Comparison of ENCODE assay signal across 8 cellular contexts in the genomic region with DNA sequence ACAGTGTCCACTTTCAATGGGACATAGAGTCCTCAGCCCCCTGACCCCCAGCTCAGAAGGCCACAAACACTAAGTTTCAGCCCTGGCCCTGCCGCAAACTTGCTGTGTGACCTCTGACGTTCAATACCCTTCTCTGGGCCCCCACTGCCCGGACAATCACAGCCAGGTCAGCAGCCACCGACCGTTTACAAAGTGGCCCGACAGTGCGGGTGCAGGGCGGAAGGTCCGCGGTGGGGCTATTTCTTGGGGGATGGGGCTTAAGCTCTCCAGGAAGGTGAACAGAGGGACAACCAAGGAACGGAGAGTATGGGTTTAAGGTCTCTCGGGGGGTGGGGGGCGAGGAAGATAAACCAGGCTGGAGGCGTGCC. TPM values are rescaled to one million over a fixed set of nuclear protein-coding genes. Genes with fewer than 3 reads are reported as not detected.
DNase-seq lines count a peak whose midpoint lies in the region; ATAC-seq and TF ChIP-seq lines count a peak whose summit lies in the region.

No MANE protein-coding gene starts in this region.

- in situ Hi-C loops in GM13976 (cut with MboI; ENCODE audit: low sequenced_read_pairs, unreplicated experiment) = no loop called here

- peaks cover 0 to 43% (median 21%) of the 10 kb centered on the region in 4 donors for H3K36me3 ChIP-seq in sigmoid colon

- peaks cover 0 to 42% (median 33%) of the 10 kb centered on the region in 4 donors for H3K4me1 ChIP-seq in sigmoid colon

- ATAC-seq in T-helper 17 cell (no peak), HG03045 (IDR thresholded peaks at IDR 0.05; ENCODE audit: unreplicated experiment) (no peak)

- H3K9me3 ChIP-seq in T-helper 17 cell (ENCODE audit: control insufficient read depth, low read length, poor library complexity, severe bottlenecking) (no peaks in the 10 kb centered on the region), sigmoid colon (no peaks in the 10 kb centered on the region)

- TF ChIP-seq CTCF in GM12875 (IDR thresholded peaks at IDR 0.05; ENCODE audit: borderline replicate concordance, insufficient read depth, low read depth, low read length) (no peak), fibroblast of villous mesenchyme (IDR thresholded peaks at IDR 0.05; ENCODE audit: insufficient read depth, low read depth, low read length) (no peak), sigmoid colon (IDR thresholded peaks at IDR 0.05) (no peak), GM13976 (IDR thresholded peaks at IDR 0.05; ENCODE audit: borderline replicate concordance, control extremely low read depth, extremely low read depth, insufficient read depth, missing control alignments) (no peak)

- DNase-seq in T-helper 17 cell (peak in 1 of 3 donors; percentile 8), fibroblast of villous mesenchyme (ENCODE audit: low read depth) (no peak), sigmoid colon (no peak), GM13976 (ENCODE audit: low spot score) (no peak), DMS53 (lab: John Stamatoyannopoulos, UW) (no peak)
- DNase-seq in stimulated activated CD8-positive, alpha-beta memory T cell treated with anti-CD3 and anti-CD28 coated beads, Interleukin-4, amount 100 ng/mL, for 48 hours = no peak

- intact Hi-C loops in sigmoid colon (cut with DNase I) = no loop called here

- H3K27me3 Mint-ChIP-seq in T-helper 17 cell = no peaks in the 10 kb centered on the region

- H3K36me3 Mint-ChIP-seq in T-helper 17 cell (ENCODE audit: low read depth) = peaks cover 2% of the 10 kb centered on the region

- peaks cover 34% of the 10 kb centered on the region for H3K4me1 Mint-ChIP-seq in T-helper 17 cell

- H3K4me3 Mint-ChIP-seq in T-helper 17 cell = peak overlapping the region; percentile 96

- H3K27ac ChIP-seq in sigmoid colon = peak overlapping the region; percentile 91 to 94 (median 94)

- H3K27ac Mint-ChIP-seq in T-helper 17 cell = peak overlapping the region; percentile 92

- no peaks in the 10 kb centered on the region for H3K27me3 ChIP-seq in sigmoid colon

- WGBS in sigmoid colon, 2 donors = 1 to 4% methylated on average over 14 of the region's 14 CpGs

- H3K4me3 ChIP-seq in GM12875 (ENCODE audit: low read depth, low read length) (peak overlapping the region; percentile 82), fibroblast of villous mesenchyme (ENCODE audit: low read depth, low read length) (peak overlapping the region; percentile 96), sigmoid colon (peak overlapping the region; percentile 70 to 84 (median 80))

- no peak for TF ChIP-seq EP300 in sigmoid colon (IDR thresholded peaks at IDR 0.05)

- no peak for TF ChIP-seq POLR2A in sigmoid colon (IDR thresholded peaks at IDR 0.05)

RNA-seq across cellular contexts. Expression of a gene that starts 0.5 kb away (rescaled TPM):
- total RNA-seq in T-helper 17 cell (10 to 100 TPM; 60.7 to 70.2 TPM), fibroblast of villous mesenchyme (60.6 and 68.7 TPM in 2 replicates), sigmoid colon (100 to 1,000 TPM in 2 of 4 donors, 10 to 100 TPM in 2; 65.2 to 110 (median 86.2) TPM)
- polyA plus RNA-seq in sigmoid colon = 10 to 100 TPM; 82.5 to 99.7 (median 88.5) TPM

RNA-seq across cellular contexts. Expression of a gene that starts 1.5 kb away (rescaled TPM):
- under 1 TPM; 0.27 to 0.42 TPM for total RNA-seq in T-helper 17 cell
- 1.3 and 2.2 TPM in 2 replicates for total RNA-seq in fibroblast of villous mesenchyme
- 1 to 10 TPM; 2.3 to 7.5 (median 4.2) TPM for total RNA-seq in sigmoid colon
- polyA plus RNA-seq in sigmoid colon = 1 to 10 TPM; 1.2 to 5.5 (median 2.3) TPM

RNA-seq across cellular contexts. Expression of a gene that starts 31.4 kb away (rescaled TPM):
- total RNA-seq in T-helper 17 cell = 10 to 100 TPM; 36.4 to 41.8 TPM
- total RNA-seq in fibroblast of villous mesenchyme = 5.2 and 7.3 TPM in 2 replicates
- 1 to 10 TPM; 5.3 to 6.5 (median 5.9) TPM for total RNA-seq in sigmoid colon
- polyA plus RNA-seq in sigmoid colon = 1 to 10 TPM; 3.0 to 7.9 (median 4.6) TPM
